ENCODE assay signal across 14 cellular contexts in genomic region chr6:223136-223535, GRCh38.
DNase-seq lines count a peak whose midpoint lies in the region; ATAC-seq and TF ChIP-seq lines count a peak whose summit lies in the region.
"Had no signal": no experiment of that assay in that cellular context is flagged by ENCODE, and none has a peak within 500 bp of the region (broad histone marks: within the 10 kb centered on the region; RNA-seq: fewer than 3 reads in every experiment).

No MANE protein-coding gene starts in this region.

- H2AFZ ChIP-seq in PC-3 (ENCODE audit: low read length) (no peak overlapping the region), neural progenitor cell (replicated peaks) (no peak overlapping the region)
- H2AFZ ChIP-seq: GM23248 had no signal

- ATAC-seq in PC-3, result no peak
- ATAC-seq in activated naive CD8-positive, alpha-beta T cell treated with anti-CD3 and anti-CD28 coated beads, Interleukin-2, amount 10 ng/mL, durations not matched to agents 7 days and 5 days (ENCODE audit: low read depth), result no peak
- ATAC-seq: CD8-positive, alpha-beta T cell had no signal

- no peaks in the 10 kb centered on the region for H3K36me3 ChIP-seq in PC-3 (ENCODE audit: low read depth, low read length)
- H3K36me3 ChIP-seq in neural progenitor cell, result no peaks in the 10 kb centered on the region

- H3K9me2 ChIP-seq in PC-3 (replicated peaks; ENCODE audit: low read length), result no peaks in the 10 kb centered on the region

- CTCF ChIA-PET in PC-3 (lab: Charles Lee), result no interaction called here

- peaks cover 96% of the 10 kb centered on the region for H3K4me1 Mint-ChIP-seq in activated T-cell treated with anti-CD3 and anti-CD28 coated beads, Interleukin-2, amount 50 U/mL, for 24 hours (ENCODE audit: low read depth)
- H3K4me1 Mint-ChIP-seq in activated naive CD8-positive, alpha-beta T cell treated with anti-CD3 and anti-CD28 coated beads, Interleukin-2, amount 10 ng/mL, durations not matched to agents 7 days and 5 days, result peaks cover 44% of the 10 kb centered on the region
- peaks cover 37% of the 10 kb centered on the region for H3K4me1 Mint-ChIP-seq in neural progenitor cell

- DNase-seq in activated T-cell treated with anti-CD3 and anti-CD28 coated beads, Interleukin-2, amount 50 U/mL, for 24 hours, result no peak
- DNase-seq in activated T-cell treated with anti-CD3 and anti-CD28 coated beads for 4 hours, result no peak
- no peak for DNase-seq in PC-3
- DNase-seq in activated naive CD8-positive, alpha-beta T cell treated with anti-CD3 and anti-CD28 coated beads, Interleukin-2, amount 10 ng/mL, durations not matched to agents 7 days and 5 days, result no peak
- DNase-seq in neural progenitor cell (ENCODE audit: low spot score), result no peak
- no peak for DNase-seq in NCI-H1417 treated with DMSO at 0.1 percent for 48 hours (lab: John Stamatoyannopoulos, UW)
- DNase-seq in stimulated activated CD4-positive, alpha-beta T cell treated with anti-CD3 and anti-CD28 coated beads, Interleukin-4, amount 100 ng/mL, for 24 hours, result no peak
- DNase-seq: CD8-positive, alpha-beta T cell; DND-41; GDM1; NCI-H2029 treated with DMSO at 0.1 percent for 48 hours; NCI-H510A treated with DMSO at 0.1 percent for 48 hours had no signal

- H3K27ac ChIP-seq in PC-3 (ENCODE audit: low read length) (peak overlapping the region; percentile 64), neural progenitor cell (no peak overlapping the region)
- H3K27ac ChIP-seq: GM23248 had no signal

- TF ChIP-seq CTCF in PC-3 (conservative IDR thresholded peaks at IDR 0.05; ENCODE audit: low read depth, low read length) (no peak), neural progenitor cell (IDR thresholded peaks at IDR 0.05) (no peak)

- no TSS peak for BruUV-seq in PC-3 (replicated peaks; lab: Mats Ljungman, UMichigan)

- no peaks in the 10 kb centered on the region for H4K20me1 ChIP-seq in PC-3 (ENCODE audit: low read length)
- H4K20me1 ChIP-seq in neural progenitor cell (ENCODE audit: low read depth), result no peaks in the 10 kb centered on the region

- H3K9me3 Mint-ChIP-seq in activated T-cell treated with anti-CD3 and anti-CD28 coated beads, Interleukin-2, amount 50 U/mL, for 24 hours, result no peaks in the 10 kb centered on the region
- H3K9me3 Mint-ChIP-seq in activated naive CD8-positive, alpha-beta T cell treated with anti-CD3 and anti-CD28 coated beads, Interleukin-2, amount 10 ng/mL, durations not matched to agents 7 days and 5 days, result peaks cover 1% of the 10 kb centered on the region
- H3K9me3 Mint-ChIP-seq in neural progenitor cell, result peaks cover 2% of the 10 kb centered on the region
- H3K9me3 Mint-ChIP-seq: CD8-positive, alpha-beta T cell had no signal

- no peak overlapping the region for H3K4me3 Mint-ChIP-seq in activated T-cell treated with anti-CD3 and anti-CD28 coated beads, Interleukin-2, amount 50 U/mL, for 24 hours
- no peak overlapping the region for H3K4me3 Mint-ChIP-seq in activated naive CD8-positive, alpha-beta T cell treated with anti-CD3 and anti-CD28 coated beads, Interleukin-2, amount 10 ng/mL, durations not matched to agents 7 days and 5 days
- no peak overlapping the region for H3K4me3 Mint-ChIP-seq in neural progenitor cell
- H3K4me3 Mint-ChIP-seq: B cell; CD8-positive, alpha-beta T cell had no signal

- H3K27me3 ChIP-seq in PC-3 (ENCODE audit: low read length) (no peaks in the 10 kb centered on the region), neural progenitor cell (no peaks in the 10 kb centered on the region)

- no peaks in the 10 kb centered on the region for H3K9me3 ChIP-seq in PC-3 (ENCODE audit: low read length)
- H3K9me3 ChIP-seq in neural progenitor cell (ENCODE audit: low read depth), result no peaks in the 10 kb centered on the region

- H3K9ac ChIP-seq in PC-3 (ENCODE audit: low read length) (no peak overlapping the region), neural progenitor cell (no peak overlapping the region)
- H3K9ac ChIP-seq: GM23248 had no signal

- no peaks in the 10 kb centered on the region for H3K79me2 ChIP-seq in PC-3 (ENCODE audit: low read length)
- H3K79me2 ChIP-seq in neural progenitor cell (ENCODE audit: low read depth), result no peaks in the 10 kb centered on the region

- no peak overlapping the region for H3K4me3 ChIP-seq in PC-3 (ENCODE audit: low read length)
- no peak overlapping the region for H3K4me3 ChIP-seq in neural progenitor cell
- H3K4me3 ChIP-seq: GM23248 had no signal

- intact Hi-C loops in PC-3 (cut with micrococcal nuclease), result no loop called here

- H3K4me1 ChIP-seq in PC-3 (ENCODE audit: insufficient read depth, low read length), result peaks cover 64% of the 10 kb centered on the region
- peaks cover 22% of the 10 kb centered on the region for H3K4me1 ChIP-seq in neural progenitor cell

- H3K27me3 Mint-ChIP-seq in activated T-cell treated with anti-CD3 and anti-CD28 coated beads, Interleukin-2, amount 50 U/mL, for 24 hours, result peaks cover 4% of the 10 kb centered on the region
- H3K27me3 Mint-ChIP-seq in activated naive CD8-positive, alpha-beta T cell treated with anti-CD3 and anti-CD28 coated beads, Interleukin-2, amount 10 ng/mL, durations not matched to agents 7 days and 5 days, result no peaks in the 10 kb centered on the region
- H3K27me3 Mint-ChIP-seq in neural progenitor cell (ENCODE audit: insufficient read depth, low read depth), result peaks cover 4% of the 10 kb centered on the region
- H3K27me3 Mint-ChIP-seq: B cell had no signal

- POLR2A ChIA-PET in PC-3 (lab: Charles Lee; ENCODE audit: unreplicated experiment), result interaction anchor here (0.5 kb wide), 1 partner anchor 117 kb away, joined by 4 read pairs; no protein-coding TSS in a partner anchor
- POLR2A ChIA-PET in activated naive CD8-positive, alpha-beta T cell treated with anti-CD3 and anti-CD28 coated beads, Interleukin-2, amount 10 ng/mL, durations not matched to agents 7 days and 5 days (lab: Charles Lee), result interaction anchor here (0.6 kb wide), 2 partner anchors 110 to 563 kb away, joined by 3 to 4 read pairs; no protein-coding TSS in a partner anchor

- H3F3A ChIP-seq in PC-3 (ENCODE audit: low read length, unreplicated experiment), result no peaks in the 10 kb centered on the region
- no peaks in the 10 kb centered on the region for H3F3A ChIP-seq in neural progenitor cell (ENCODE audit: low read depth)

- peak overlapping the region; percentile 99 for H3K27ac Mint-ChIP-seq in activated T-cell treated with anti-CD3 and anti-CD28 coated beads, Interleukin-2, amount 50 U/mL, for 24 hours
- peak overlapping the region; percentile 11 for H3K27ac Mint-ChIP-seq in activated naive CD8-positive, alpha-beta T cell treated with anti-CD3 and anti-CD28 coated beads, Interleukin-2, amount 10 ng/mL, durations not matched to agents 7 days and 5 days
- H3K27ac Mint-ChIP-seq in neural progenitor cell, result no peak overlapping the region
- H3K27ac Mint-ChIP-seq: B cell; CD8-positive, alpha-beta T cell had no signal

- H3K36me3 Mint-ChIP-seq in activated T-cell treated with anti-CD3 and anti-CD28 coated beads, Interleukin-2, amount 50 U/mL, for 24 hours (ENCODE audit: low read depth), result peaks cover 4% of the 10 kb centered on the region
- H3K36me3 Mint-ChIP-seq in activated naive CD8-positive, alpha-beta T cell treated with anti-CD3 and anti-CD28 coated beads, Interleukin-2, amount 10 ng/mL, durations not matched to agents 7 days and 5 days, result peaks cover 6% of the 10 kb centered on the region
- no peaks in the 10 kb centered on the region for H3K36me3 Mint-ChIP-seq in neural progenitor cell
- H3K36me3 Mint-ChIP-seq: CD8-positive, alpha-beta T cell had no signal

- H3K4me2 ChIP-seq in PC-3 (ENCODE audit: low read length), result peak overlapping the region; percentile 30; the same call in 1 of the 2 replicates
- H3K4me2 ChIP-seq in neural progenitor cell, result peak overlapping the region; percentile 36
